ENCODE assay signal across 19 cellular contexts in the genomic region with DNA sequence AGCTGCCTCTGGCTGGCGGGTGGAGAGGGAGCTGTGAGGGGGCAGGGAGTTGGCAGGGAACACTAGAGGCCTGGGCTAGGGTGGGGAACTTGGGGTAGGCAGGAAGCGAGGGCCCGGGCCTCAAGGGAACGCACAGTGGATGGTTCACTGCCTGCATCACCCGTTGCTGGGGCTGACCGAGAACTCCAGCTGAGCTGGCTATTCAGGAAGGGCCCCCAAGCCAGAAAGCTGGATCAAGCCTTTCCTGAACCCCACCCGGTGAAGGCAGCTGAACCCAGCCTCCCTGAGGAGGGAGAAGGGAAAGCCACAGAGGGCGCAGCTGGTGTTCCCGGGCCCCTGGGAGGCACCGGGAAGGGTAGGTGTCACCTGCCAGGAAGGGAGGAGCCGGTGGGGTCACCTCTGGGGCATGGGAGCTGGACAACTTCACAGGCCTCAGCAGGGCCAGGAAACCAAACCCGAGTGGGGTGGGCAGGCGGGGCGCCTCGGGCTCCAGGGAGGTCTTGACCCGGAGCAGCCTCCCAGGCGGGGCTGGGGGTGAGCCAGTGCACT. TPM values are rescaled to one million over a fixed set of nuclear protein-coding genes. Genes with fewer than 3 reads are reported as not detected.
DNase-seq lines count a peak whose midpoint lies in the region; ATAC-seq, FAIRE-seq and TF ChIP-seq lines count a peak whose summit lies in the region.
"Had no signal": no experiment of that assay in that cellular context is flagged by ENCODE, and none has a peak within 500 bp of the region (broad histone marks: within the 10 kb centered on the region; RNA-seq: fewer than 3 reads in every experiment).

No MANE protein-coding gene starts in this region.

- peaks cover 7% of the 10 kb centered on the region for H3K27me3 Mint-ChIP-seq in activated CD4-positive, alpha-beta memory T cell treated with anti-CD3 and anti-CD28 coated beads, Interleukin-2, amount 10 ng/mL, durations not matched to agents 7 days and 5 days

- H3K4me3 ChIP-seq in H7 (ENCODE audit: insufficient read depth, low read depth, low read length): no peak overlapping the region
- H3K4me3 ChIP-seq in cardiac fibroblast (replicated peaks in 1 of 2; ENCODE audit: low read depth in 2 of 2, low read length in 2 of 2): no peak overlapping the region
- H3K4me3 ChIP-seq in kidney (ENCODE audit: low read length in 2 of 2): no peak overlapping the region
- H3K4me3 ChIP-seq in spleen: no peak overlapping the region
- H3K4me3 ChIP-seq: GM23338, skin epidermis had no signal

- no peak overlapping the region for H3K4me3 Mint-ChIP-seq in activated CD4-positive, alpha-beta memory T cell treated with anti-CD3 and anti-CD28 coated beads, Interleukin-2, amount 10 ng/mL, durations not matched to agents 7 days and 5 days
- H3K4me3 Mint-ChIP-seq: activated naive CD4-positive, alpha-beta T cell treated with anti-CD3 and anti-CD28 coated beads, Interleukin-2, amount 50 U/mL, for 24 hours; GM23338; mesothelial cell of epicardium had no signal

- H3K9me3 Mint-ChIP-seq in activated CD4-positive, alpha-beta memory T cell treated with anti-CD3 and anti-CD28 coated beads, Interleukin-2, amount 10 ng/mL, durations not matched to agents 7 days and 5 days: no peaks in the 10 kb centered on the region
- H3K9me3 Mint-ChIP-seq: activated naive CD4-positive, alpha-beta T cell treated with anti-CD3 and anti-CD28 coated beads, Interleukin-2, amount 50 U/mL, for 24 hours; mesothelial cell of epicardium had no signal

- H3K27me3 ChIP-seq in H7 (ENCODE audit: control insufficient read depth, insufficient read depth, low read length): no peaks in the 10 kb centered on the region
- H3K27me3 ChIP-seq in spleen (replicated peaks in 1 of 7): peaks cover 0 to 51% (median 18%) of the 10 kb centered on the region in 7 donors

- H3K27ac ChIP-seq in kidney (ENCODE audit: low read depth in 2 of 2, low read length in 2 of 2): no peak overlapping the region
- peak overlapping the region in 6 of 8 donors; percentile 19 to 70 (median 56) for H3K27ac ChIP-seq in spleen

- no peak for FAIRE-seq in kidney (lab: Jason Lieb, UNC)

- no peak for TF ChIP-seq POLR2A in spleen (IDR thresholded peaks at IDR 0.05)

- peak; percentile 53 for DNase-seq in H7
- peak; percentile 54 to 65 for DNase-seq in cardiac fibroblast (ENCODE audit: low read depth in 2 of 2)
- peak; percentile 88 for DNase-seq in kidney
- DNase-seq in spleen: peak; percentile 82
- no peak for DNase-seq in activated CD4-positive, alpha-beta memory T cell treated with anti-CD3 and anti-CD28 coated beads, Interleukin-2, amount 10 ng/mL, durations not matched to agents 7 days and 5 days
- no peak for DNase-seq in posterior cingulate gyrus
- DNase-seq: activated CD4-positive, alpha-beta T cell treated with anti-CD3 and anti-CD28 coated beads, Interleukin-2, amount 50 U/mL, for 1 hour; foreskin fibroblast; MM.1S; NCI-H2081; NCI-H526; stimulated activated naive CD4-positive, alpha-beta T cell treated with Interleukin-2 at 50 U/mL for 16 hours had no signal

- intact Hi-C loops in kidney (cut with DNase I) (no loop called here), spleen (cut with DNase I; ENCODE audit: low total_unique reads) (no loop called here), posterior cingulate gyrus (cut with DNase I) (no loop called here)

- CTCF ChIA-PET in activated CD4-positive, alpha-beta memory T cell treated with anti-CD3 and anti-CD28 coated beads, Interleukin-2, amount 10 ng/mL, durations not matched to agents 7 days and 5 days (lab: Charles Lee): no interaction called here

- H3K4me1 ChIP-seq in kidney (ENCODE audit: control insufficient read depth in 1 of 2, insufficient read depth in 1 of 2, low read depth in 1 of 2, low read length in 2 of 2) (peaks cover 0 to 13% of the 10 kb centered on the region in 2 donors), spleen (peaks cover 8 to 63% (median 40%) of the 10 kb centered on the region in 6 donors)

- no peak overlapping the region for H3K9ac ChIP-seq in kidney (ENCODE audit: low read length in 2 of 2)

- H3K9me3 ChIP-seq in kidney (ENCODE audit: control insufficient read depth in 1 of 2, low read length in 2 of 2) (no peaks in the 10 kb centered on the region), spleen (no peaks in the 10 kb centered on the region)

- 20 to 40% (median 26%) methylated on average over 7 to 17 of the region's 17 CpGs for whole genome bisulfite sequencing in spleen, 5 donors

- no peak for ATAC-seq in HG02981 (IDR thresholded peaks at IDR 0.05; ENCODE audit: unreplicated experiment)
- no peak for ATAC-seq in GM18867 (IDR thresholded peaks at IDR 0.05; ENCODE audit: unreplicated experiment)
- ATAC-seq: GM23338 had no signal

- no peaks in the 10 kb centered on the region for H3K36me3 Mint-ChIP-seq in activated CD4-positive, alpha-beta memory T cell treated with anti-CD3 and anti-CD28 coated beads, Interleukin-2, amount 10 ng/mL, durations not matched to agents 7 days and 5 days (ENCODE audit: low read depth)
- H3K36me3 Mint-ChIP-seq: activated naive CD4-positive, alpha-beta T cell treated with anti-CD3 and anti-CD28 coated beads, Interleukin-2, amount 50 U/mL, for 24 hours had no signal

- H3K27ac Mint-ChIP-seq in activated CD4-positive, alpha-beta memory T cell treated with anti-CD3 and anti-CD28 coated beads, Interleukin-2, amount 10 ng/mL, durations not matched to agents 7 days and 5 days: no peak overlapping the region
- H3K27ac Mint-ChIP-seq: activated naive CD4-positive, alpha-beta T cell treated with anti-CD3 and anti-CD28 coated beads, Interleukin-2, amount 50 U/mL, for 24 hours; GM23338; mesothelial cell of epicardium had no signal

- POLR2A ChIA-PET in activated CD4-positive, alpha-beta memory T cell treated with anti-CD3 and anti-CD28 coated beads, Interleukin-2, amount 10 ng/mL, durations not matched to agents 7 days and 5 days (lab: Charles Lee): no interaction called here

- no peaks in the 10 kb centered on the region for H3K4me1 Mint-ChIP-seq in activated CD4-positive, alpha-beta memory T cell treated with anti-CD3 and anti-CD28 coated beads, Interleukin-2, amount 10 ng/mL, durations not matched to agents 7 days and 5 days
- H3K4me1 Mint-ChIP-seq: activated naive CD4-positive, alpha-beta T cell treated with anti-CD3 and anti-CD28 coated beads, Interleukin-2, amount 50 U/mL, for 24 hours had no signal

- TF ChIP-seq CTCF in cardiac fibroblast (IDR thresholded peaks at IDR 0.05; ENCODE audit: low read depth, low read length): no peak
- TF ChIP-seq CTCF in kidney (IDR thresholded peaks at IDR 0.05; ENCODE audit: borderline replicate concordance, extremely low read depth, insufficient read depth): no peak
- no peak for TF ChIP-seq CTCF in spleen (IDR thresholded peaks at IDR 0.05 in 8 of 11, conservative IDR thresholded peaks at IDR 0.05 in 3 of 11)

- H3K36me3 ChIP-seq in H7 (replicated peaks; ENCODE audit: control insufficient read depth, insufficient read depth, low read length) (no peaks in the 10 kb centered on the region), kidney (ENCODE audit: control insufficient read depth in 1 of 2, insufficient read depth in 2 of 2, low read length in 2 of 2) (no peaks in the 10 kb centered on the region), spleen (no peaks in the 10 kb centered on the region)

RNA-seq across cellular contexts. Expression of gene PALM, which starts 13.9 kb away (rescaled TPM):
- total RNA-seq in H7 (2014; rRNA removed; shearing (Covaris generic)): 28.7 and 34.6 TPM in 2 replicates
- total RNA-seq in kidney (49.4 TPM), spleen (10 to 100 TPM; 19.9 to 80.1 (median 30.0) TPM)
- polyA plus RNA-seq in kidney (ENCODE audit: insufficient read depth, low read depth, low replicate concordance) (92.3 TPM), spleen (10 to 100 TPM in 1 of 3 donors, 1 to 10 TPM in 2; 6.0 to 24.1 (median 7.0) TPM)
- not detected for total RNA-seq in activated CD4-positive, alpha-beta memory T cell treated with anti-CD3 and anti-CD28 coated beads, Interleukin-2, amount 10 ng/mL, durations not matched to agents 7 days and 5 days

RNA-seq across cellular contexts. Expression of gene PRSS57, which starts 27.4 kb away (rescaled TPM):
- total RNA-seq in H7 (2014; rRNA removed; shearing (Covaris generic)): not detected in 2 replicates
- total RNA-seq in kidney (not detected), spleen (1 to 10 TPM in 2 of 7 donors, under 1 TPM in 3, not detected in 2; 0.46 to 2.5 (median 0.60) TPM)
- polyA plus RNA-seq in kidney (ENCODE audit: insufficient read depth, low read depth, low replicate concordance) (not detected), spleen (under 1 TPM; 0.24 to 0.70 (median 0.27) TPM)
- total RNA-seq in activated CD4-positive, alpha-beta memory T cell treated with anti-CD3 and anti-CD28 coated beads, Interleukin-2, amount 10 ng/mL, durations not matched to agents 7 days and 5 days: not detected
- total RNA-seq: GM23338, mesothelial cell of epicardium, SK-MEL-5 had no signal

RNA-seq across cellular contexts. Expression of gene MISP, which starts 28.3 kb away (rescaled TPM):
- total RNA-seq in H7 (2014; rRNA removed; shearing (Covaris generic)): 0.11 and 0.31 TPM in 2 replicates
- 17.8 TPM for total RNA-seq in kidney
- 19.6 TPM for polyA plus RNA-seq in kidney (ENCODE audit: insufficient read depth, low read depth, low replicate concordance)
- total RNA-seq in spleen: not detected
- under 1 TPM in 1 of 3 donors, not detected in 2; 0.13 TPM for polyA plus RNA-seq in spleen
- not detected for total RNA-seq in activated CD4-positive, alpha-beta memory T cell treated with anti-CD3 and anti-CD28 coated beads, Interleukin-2, amount 10 ng/mL, durations not matched to agents 7 days and 5 days
- total RNA-seq: SK-MEL-5 had no signal

RNA-seq across cellular contexts. Expression of gene FSTL3, which starts 46.4 kb away (rescaled TPM):
- 7.4 and 9.7 TPM in 2 replicates for total RNA-seq in H7 (2014; rRNA removed; shearing (Covaris generic))
- total RNA-seq in kidney (63.0 TPM), spleen (10 to 100 TPM; 11.5 to 43.4 (median 16.6) TPM)
- polyA plus RNA-seq in kidney (ENCODE audit: insufficient read depth, low read depth, low replicate concordance) (23.9 TPM), spleen (10 to 100 TPM in 2 of 3 donors, 1 to 10 TPM in 1; 5.6 to 31.2 (median 10.9) TPM)
- 1 to 10 TPM; 2.5 to 3.0 TPM for total RNA-seq in activated CD4-positive, alpha-beta memory T cell treated with anti-CD3 and anti-CD28 coated beads, Interleukin-2, amount 10 ng/mL, durations not matched to agents 7 days and 5 days

RNA-seq across cellular contexts. Expression of gene RNF126, which starts 59.6 kb away (rescaled TPM):
- 119 and 128 TPM in 2 replicates for total RNA-seq in H7 (2014; rRNA removed; shearing (Covaris generic))
- total RNA-seq in kidney (38.0 TPM), spleen (10 to 100 TPM; 49.2 to 95.1 (median 57.7) TPM)
- polyA plus RNA-seq in kidney (ENCODE audit: insufficient read depth, low read depth, low replicate concordance) (33.3 TPM), spleen (10 to 100 TPM; 38.1 to 55.3 (median 45.0) TPM)
- total RNA-seq in activated CD4-positive, alpha-beta memory T cell treated with anti-CD3 and anti-CD28 coated beads, Interleukin-2, amount 10 ng/mL, durations not matched to agents 7 days and 5 days: 10 to 100 TPM; 80.6 to 82.2 TPM

Comparison
In these comparisons a context has a peak if more than half of its experiments do, and no peak if none do; other contexts are left out.
1. DNase-seq: peak in H7 (single experiment), cardiac fibroblast (2 of 2), kidney (single experiment) and spleen (single experiment); none in activated CD4-positive, alpha-beta memory T cell treated with anti-CD3 and anti-CD28 coated beads, Interleukin-2, amount 10 ng/mL, durations not matched to agents 7 days and 5 days (single experiment) and posterior cingulate gyrus (0 of 10).
2. H3K27ac ChIP-seq: peak in spleen (6 of 8); none in kidney (0 of 2).
3. RNA of gene PALM, which starts 13.9 kb away (total RNA-seq): 49.4 TPM in kidney (single experiment), 19.9 to 80.1 TPM in spleen and 28.7 to 34.6 TPM in H7; not detected in activated CD4-positive, alpha-beta memory T cell treated with anti-CD3 and anti-CD28 coated beads, Interleukin-2, amount 10 ng/mL, durations not matched to agents 7 days and 5 days; every median in the first group is over 10 times any median in the second.
4. RNA of gene MISP, which starts 28.3 kb away (total RNA-seq): 17.8 TPM in kidney (single experiment); 0.11 to 0.31 TPM in H7, not detected in spleen and not detected in activated CD4-positive, alpha-beta memory T cell treated with anti-CD3 and anti-CD28 coated beads, Interleukin-2, amount 10 ng/mL, durations not matched to agents 7 days and 5 days; every median in the first group is over 10 times any median in the second.